22 cellular contexts compared by ENCODE assay signal in genomic region chr9:136198605-136199083, GRCh38. TPM values are rescaled to one million over a fixed set of nuclear protein-coding genes. Genes with fewer than 3 reads are reported as not detected.
DNase-seq lines count a peak whose midpoint lies in the region; ATAC-seq and TF ChIP-seq lines count a peak whose summit lies in the region.
"Had no signal": no experiment of that assay in that cellular context is flagged by ENCODE, and none has a peak within 500 bp of the region (broad histone marks: within the 10 kb centered on the region; RNA-seq: fewer than 3 reads in every experiment).

No MANE protein-coding gene starts in this region.

- TF ChIP-seq CTCF in nephron progenitor cell (IDR thresholded peaks at IDR 0.05): no peak
- no peak for TF ChIP-seq CTCF in CD8-positive, alpha-beta T cell (IDR thresholded peaks at IDR 0.05)

- H3K36me3 Mint-ChIP-seq in nephron progenitor cell (ENCODE audit: low read depth): no peaks in the 10 kb centered on the region
- no peaks in the 10 kb centered on the region for H3K36me3 Mint-ChIP-seq in CD8-positive, alpha-beta T cell
- H3K36me3 Mint-ChIP-seq: naive B cell had no signal

- no peaks in the 10 kb centered on the region for H3K9me3 ChIP-seq in HUES6 (ENCODE audit: control insufficient read depth, insufficient read depth, low read depth, low read length)
- no peaks in the 10 kb centered on the region for H3K9me3 ChIP-seq in CD8-positive, alpha-beta T cell (ENCODE audit: low read length)
- H3K9me3 ChIP-seq: Peyer's patch, prostate gland, uterus had no signal

- peaks cover 29% of the 10 kb centered on the region for H3K4me1 ChIP-seq in HUES6 (ENCODE audit: control insufficient read depth, insufficient read depth, low read length)
- no peaks in the 10 kb centered on the region for H3K4me1 ChIP-seq in CD8-positive, alpha-beta T cell (ENCODE audit: insufficient read depth, low read length)
- H3K4me1 ChIP-seq: prostate gland had no signal

- POLR2A ChIA-PET in CD8-positive, alpha-beta T cell (lab: Charles Lee): no interaction called here

- peak overlapping the region; percentile 36; the same call in 1 of the 2 replicates for H3K4me3 ChIP-seq in HUES6 (ENCODE audit: low read depth, low read length)
- no peak overlapping the region for H3K4me3 ChIP-seq in CD8-positive, alpha-beta T cell (ENCODE audit: low read depth, low read length)
- H3K4me3 ChIP-seq: Peyer's patch, prostate gland, uterus had no signal

- no peaks in the 10 kb centered on the region for H3K4me1 Mint-ChIP-seq in nephron progenitor cell
- H3K4me1 Mint-ChIP-seq in CD8-positive, alpha-beta T cell (ENCODE audit: low read depth): peaks cover 2% of the 10 kb centered on the region

- CTCF ChIA-PET in CD8-positive, alpha-beta T cell (lab: Charles Lee): no interaction called here

- no peak overlapping the region for H3K27ac ChIP-seq in HUES6 (ENCODE audit: low read depth, low read length)
- no peak overlapping the region for H3K27ac ChIP-seq in CD8-positive, alpha-beta T cell (ENCODE audit: low read depth, low read length)
- H3K27ac ChIP-seq: dorsolateral prefrontal cortex, Peyer's patch, prostate gland, uterus, VCaP had no signal

- peaks cover 98% of the 10 kb centered on the region for H3K27me3 Mint-ChIP-seq in nephron progenitor cell (ENCODE audit: low read depth, poor library complexity)
- H3K27me3 Mint-ChIP-seq in CD8-positive, alpha-beta T cell (ENCODE audit: low read depth): peaks cover 26% of the 10 kb centered on the region

- H3K27me3 ChIP-seq in HUES6 (ENCODE audit: control insufficient read depth, insufficient read depth, low read length): peaks cover 99% of the 10 kb centered on the region
- peaks cover 9% of the 10 kb centered on the region for H3K27me3 ChIP-seq in CD8-positive, alpha-beta T cell (ENCODE audit: insufficient read depth, low read length)

- no peaks in the 10 kb centered on the region for H3K36me3 ChIP-seq in HUES6 (ENCODE audit: control insufficient read depth, insufficient read depth, low read length)
- H3K36me3 ChIP-seq in CD8-positive, alpha-beta T cell (ENCODE audit: insufficient read depth, low read length): no peaks in the 10 kb centered on the region
- H3K36me3 ChIP-seq: Peyer's patch, prostate gland, uterus had no signal

- H3K27ac Mint-ChIP-seq in nephron progenitor cell: no peak overlapping the region
- H3K27ac Mint-ChIP-seq in CD8-positive, alpha-beta T cell: no peak overlapping the region
- H3K27ac Mint-ChIP-seq: stimulated activated naive CD8-positive, alpha-beta T cell treated with anti-CD3 and anti-CD28 coated beads, Interleukin-15, amount 100 ng/mL, for 72 hours had no signal

- intact Hi-C loops in CD8-positive, alpha-beta T cell (cut with DNase I, micrococcal nuclease): no loop called here

- ATAC-seq in CD8-positive, alpha-beta T cell: no peak
- ATAC-seq: stimulated activated naive CD8-positive, alpha-beta T cell treated with anti-CD3 and anti-CD28 coated beads, Interleukin-15, amount 100 ng/mL, for 72 hours had no signal

- DNase-seq in NCI-H510A (lab: John Stamatoyannopoulos, UW) (peak; percentile 51), NCI-H510A treated with DMSO at 0.1 percent for 48 hours (lab: John Stamatoyannopoulos, UW) (no peak), dermis blood vessel endothelial cell (peak; percentile 23), nephron progenitor cell (peak; percentile 56), medulla oblongata (ENCODE audit: extremely low spot score) (no peak)
- no peak for DNase-seq in CD8-positive, alpha-beta T cell
- no peak for DNase-seq in effector CD8-positive, alpha-beta T cell (lab: John Stamatoyannopoulos, UW)
- DNase-seq: activated gamma-delta T cell; hippocampal formation; Karpas-422; naive B cell; NCI-H146; Peyer's patch; stimulated activated naive CD8-positive, alpha-beta T cell treated with anti-CD3 and anti-CD28 coated beads, Interleukin-15, amount 100 ng/mL, for 72 hours; uterus had no signal

- H3K9ac ChIP-seq in HUES6 (ENCODE audit: low read length): no peak overlapping the region

- H3K4me3 Mint-ChIP-seq in nephron progenitor cell: no peak overlapping the region
- no peak overlapping the region for H3K4me3 Mint-ChIP-seq in CD8-positive, alpha-beta T cell
- H3K4me3 Mint-ChIP-seq: stimulated activated naive CD8-positive, alpha-beta T cell treated with anti-CD3 and anti-CD28 coated beads, Interleukin-15, amount 100 ng/mL, for 72 hours had no signal

- no peaks in the 10 kb centered on the region for H3K9me3 Mint-ChIP-seq in nephron progenitor cell
- no peaks in the 10 kb centered on the region for H3K9me3 Mint-ChIP-seq in CD8-positive, alpha-beta T cell
- H3K9me3 Mint-ChIP-seq: naive B cell; stimulated activated naive CD8-positive, alpha-beta T cell treated with anti-CD3 and anti-CD28 coated beads, Interleukin-15, amount 100 ng/mL, for 72 hours had no signal

RNA-seq across cellular contexts. Expression of gene LHX3, which starts 6.3 kb away (rescaled TPM):
- not detected in 2 replicates for total RNA-seq in dermis blood vessel endothelial cell
- under 1 TPM; 0.14 to 0.17 TPM for total RNA-seq in CD8-positive, alpha-beta T cell
- total RNA-seq: activated CD8-positive, alpha-beta memory T cell treated with anti-CD3 and anti-CD28 coated beads for 36 hours; fibroblast of lung; liver; Peyer's patch; uterus had no signal

RNA-seq across cellular contexts. Expression of gene QSOX2, which starts 47.0 kb away (rescaled TPM):
- total RNA-seq in dermis blood vessel endothelial cell: 9.0 and 20.1 TPM in 2 replicates
- total RNA-seq in CD8-positive, alpha-beta T cell: 10 to 100 TPM; 13.8 to 14.2 TPM

Comparison
In these comparisons a context has a peak if more than half of its experiments do, and no peak if none do; other contexts are left out.
1. DNase-seq: peak in NCI-H510A (single experiment), dermis blood vessel endothelial cell (single experiment) and nephron progenitor cell (single experiment); none in NCI-H510A treated with DMSO at 0.1 percent for 48 hours (single experiment), medulla oblongata (single experiment), CD8-positive, alpha-beta T cell (0 of 7) and effector CD8-positive, alpha-beta T cell (single experiment).